In genomic region chr6:43993881-43994523, GRCh38 we compare ENCODE assay signal across 10 cellular contexts.
DNase-seq lines count a peak whose midpoint lies in the region; ATAC-seq and TF ChIP-seq lines count a peak whose summit lies in the region.
"Had no signal": no experiment of that assay in that cellular context is flagged by ENCODE, and none has a peak within 500 bp of the region (broad histone marks: within the 10 kb centered on the region; RNA-seq: fewer than 3 reads in every experiment).

No MANE protein-coding gene starts in this region.

- H3K4me3 ChIP-seq in NB4 (ENCODE audit: low read depth, low read length): no peak overlapping the region
- no peak overlapping the region for H3K4me3 ChIP-seq in gastrocnemius medialis
- H3K4me3 ChIP-seq in coronary artery: no peak overlapping the region

- peaks cover 49 to 56% of the 10 kb centered on the region in 2 donors for H3K4me1 ChIP-seq in gastrocnemius medialis

- H3K36me3 ChIP-seq in gastrocnemius medialis: no peaks in the 10 kb centered on the region

- H3K27ac ChIP-seq in gastrocnemius medialis (peak overlapping the region; percentile 90 to 100 (median 99)), coronary artery (no peak overlapping the region)

- no peaks in the 10 kb centered on the region for H3K9me3 ChIP-seq in gastrocnemius medialis

- ATAC-seq in Right ventricle myocardium inferior (peak; percentile 23), gastrocnemius medialis (peak; percentile 13 to 15), HG03175 (IDR thresholded peaks at IDR 0.05; ENCODE audit: unreplicated experiment) (no peak), GM19035 (IDR thresholded peaks at IDR 0.05; ENCODE audit: unreplicated experiment) (no peak)

- intact Hi-C loops in Right ventricle myocardium inferior (cut with DNase I): loop anchor here (1.0 kb wide), 1 partner anchor 79 kb away; no protein-coding TSS in a partner anchor
- intact Hi-C loops in gastrocnemius medialis (cut with DNase I; ENCODE audit: low total_unique reads): loop anchor here (1.0 to 5.0 kb wide), 3 partner anchors 8 to 233 kb away; no protein-coding TSS in a partner anchor

- H3K27me3 ChIP-seq in gastrocnemius medialis: no peaks in the 10 kb centered on the region

- TF ChIP-seq POLR2A in NB4 (IDR thresholded peaks at IDR 0.05; ENCODE audit: extremely low read depth, insufficient read length) (no peak), gastrocnemius medialis (IDR thresholded peaks at IDR 0.05) (peak; percentile 56 to 66)

- no peak for TF ChIP-seq CTCF in NB4 (IDR thresholded peaks at IDR 0.05; ENCODE audit: low read depth, low read length)
- no peak for TF ChIP-seq CTCF in gastrocnemius medialis (IDR thresholded peaks at IDR 0.05 in 4 of 5, conservative IDR thresholded peaks at IDR 0.05 in 1 of 5)
- no peak for TF ChIP-seq CTCF in coronary artery (IDR thresholded peaks at IDR 0.05)

- DNase-seq in activated naive CD4-positive, alpha-beta T cell treated with anti-CD3 and anti-CD28 coated beads, Interleukin-2, amount 50 U/mL, for 16 hours: peak; percentile 23
- DNase-seq in activated naive CD4-positive, alpha-beta T cell (lab: John Stamatoyannopoulos, UW): no peak
- DNase-seq in NB4 (ENCODE audit: low read depth) (peak; percentile 57), Right ventricle myocardium inferior (ENCODE audit: missing footprints) (no peak), gastrocnemius medialis (peak; percentile 73 to 90), coronary artery (ENCODE audit: low spot score) (no peak)
- DNase-seq: mammary epithelial cell, MV-4-11 had no signal

- in situ Hi-C loops in gastrocnemius medialis (cut with MboI; ENCODE audit: low sequenced_read_pairs in 4 of 4): no loop called here

Comparison
In these comparisons a context has a peak if more than half of its experiments do, and no peak if none do; other contexts are left out.
1. DNase-seq: peak in activated naive CD4-positive, alpha-beta T cell treated with anti-CD3 and anti-CD28 coated beads, Interleukin-2, amount 50 U/mL, for 16 hours (single experiment), NB4 (single experiment) and gastrocnemius medialis (2 of 2); none in activated naive CD4-positive, alpha-beta T cell (0 of 4), Right ventricle myocardium inferior (single experiment) and coronary artery (single experiment).
2. ATAC-seq: peak in Right ventricle myocardium inferior (single experiment) and gastrocnemius medialis (2 of 2); none in HG03175 (single experiment) and GM19035 (single experiment).
3. H3K27ac ChIP-seq: peak in gastrocnemius medialis (4 of 4); none in coronary artery (0 of 2).